Comparison of ENCODE assay signal across 8 cellular contexts in the genomic region with DNA sequence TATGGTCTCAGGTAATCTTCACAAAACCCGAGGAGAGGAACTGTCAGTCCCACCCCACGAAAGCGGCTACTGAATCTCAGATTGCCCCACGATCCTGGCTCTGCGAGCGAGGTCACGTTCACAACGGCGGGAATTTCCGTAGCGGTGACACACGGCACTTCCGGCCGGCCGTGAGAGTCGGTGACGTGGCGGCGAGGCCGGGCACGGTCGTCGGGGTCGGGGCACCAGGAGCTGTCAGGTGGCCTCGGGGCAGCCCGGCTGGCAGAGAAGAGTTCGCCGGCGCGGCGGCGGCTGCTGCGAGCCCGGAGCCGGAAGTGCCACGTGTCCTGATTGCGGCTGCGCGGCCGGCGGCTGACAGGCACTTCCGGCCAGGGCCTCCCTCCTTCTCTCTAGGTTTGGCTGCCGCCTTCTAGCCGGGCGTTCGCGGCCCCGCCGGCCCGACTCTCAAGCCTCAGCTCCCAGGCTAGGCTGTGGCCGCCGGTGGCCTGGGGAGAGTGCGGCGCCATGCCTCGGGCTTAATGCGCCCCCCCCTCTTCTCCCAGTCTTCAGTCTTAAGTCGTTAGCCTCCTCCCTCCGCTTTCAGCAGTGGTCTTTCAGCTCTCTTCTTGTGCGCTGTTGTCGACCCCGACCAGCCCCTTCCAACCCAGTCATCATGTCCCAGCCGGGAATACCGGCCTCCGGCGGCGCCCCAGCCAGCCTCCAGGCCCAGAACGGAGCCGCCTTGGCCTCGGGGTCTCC. TPM values are rescaled to one million over a fixed set of nuclear protein-coding genes. Genes with fewer than 3 reads are reported as not detected.
DNase-seq lines count a peak whose midpoint lies in the region; TF ChIP-seq lines count a peak whose summit lies in the region.

A gene (plus strand): TSS at position 361 of the 738 bp plus-strand sequence. CDS start 292 bp downstream, at position 653.

- H3K9ac ChIP-seq in ES-I3 (ENCODE audit: low read depth, low read length) (peak within 1 kb of the TSS; percentile 95), stomach smooth muscle (ENCODE audit: low read length in 2 of 2) (peak within 1 kb of the TSS; percentile 90 to 98)

- H3K9me3 ChIP-seq in ES-I3 (ENCODE audit: control insufficient read depth, insufficient read depth, low read length): no peaks in the 10 kb centered on the region
- H3K9me3 ChIP-seq in SJCRH30 (replicated peaks): no peaks in the 10 kb centered on the region
- H3K9me3 ChIP-seq in stomach smooth muscle (ENCODE audit: control insufficient read depth in 2 of 2, low read length in 2 of 2): no peaks in the 10 kb centered on the region

- H3K4me3 Mint-ChIP-seq in neural crest cell: peak within 1 kb of the TSS; percentile 91

- H3K4me3 ChIP-seq in H7 (ENCODE audit: insufficient read depth, low read depth, low read length) (peak within 1 kb of the TSS; percentile 96), SJCRH30 (peak within 1 kb of the TSS; percentile 77), foreskin fibroblast (ENCODE audit: low read depth in 1 of 2, low read length in 2 of 2) (peak within 1 kb of the TSS; percentile 86 to 98), stomach smooth muscle (ENCODE audit: low read length in 2 of 2) (peak within 1 kb of the TSS; percentile 79 to 97)

- H3K27me3 ChIP-seq in H7 (ENCODE audit: control insufficient read depth, insufficient read depth, low read length) (no peaks in the 10 kb centered on the region), SJCRH30 (no peaks in the 10 kb centered on the region), stomach smooth muscle (ENCODE audit: control insufficient read depth in 1 of 2, insufficient read depth in 2 of 2, low read length in 2 of 2) (no peaks in the 10 kb centered on the region)

- peak within 1 kb of the TSS; percentile 81 for H3K27ac ChIP-seq in SJCRH30
- peak within 1 kb of the TSS; percentile 88 for H3K27ac ChIP-seq in stomach smooth muscle (ENCODE audit: low read length)

- H3K36me3 Mint-ChIP-seq in neural crest cell (ENCODE audit: low read depth): no peaks in the 10 kb centered on the region

- H3K4me1 Mint-ChIP-seq in neural crest cell: peaks cover 20% of the 10 kb centered on the region

- DNase-seq in H7: peak; percentile 97
- DNase-seq in M059J (ENCODE audit: low read depth): peak; percentile 95
- peak; percentile 89 to 90 for DNase-seq in SJCRH30
- DNase-seq in activated gamma-delta T cell treated with anti-CD3 and anti-CD28 coated beads, Interleukin-2, amount 50 U/mL, for 16 hours (ENCODE audit: low read depth): peak; percentile 82
- DNase-seq in foreskin fibroblast: peak; percentile 88 to 94
- DNase-seq in neural crest cell (ENCODE audit: low read depth, low spot score): peak; percentile 76

- TF ChIP-seq CTCF in foreskin fibroblast (IDR thresholded peaks at IDR 0.05; ENCODE audit: low read depth, low read length) (no peak), neural crest cell (conservative IDR thresholded peaks at IDR 0.05) (no peak)

- no peaks in the 10 kb centered on the region for H3K4me1 ChIP-seq in ES-I3 (ENCODE audit: insufficient read depth, low read length)
- H3K4me1 ChIP-seq in SJCRH30: peaks cover 8% of the 10 kb centered on the region
- H3K4me1 ChIP-seq in stomach smooth muscle (ENCODE audit: control insufficient read depth, insufficient read depth, low read length): peaks cover 10% of the 10 kb centered on the region

- H3K27me3 Mint-ChIP-seq in neural crest cell (ENCODE audit: low read depth): no peaks in the 10 kb centered on the region

- no peaks in the 10 kb centered on the region for H3K9me3 Mint-ChIP-seq in neural crest cell

- peak within 1 kb of the TSS; percentile 97 for H3K27ac Mint-ChIP-seq in neural crest cell (ENCODE audit: unreplicated experiment)

- H3K36me3 ChIP-seq in ES-I3 (ENCODE audit: insufficient read depth, low read length) (no peaks in the 10 kb centered on the region), H7 (replicated peaks; ENCODE audit: control insufficient read depth, insufficient read depth, low read length) (no peaks in the 10 kb centered on the region), SJCRH30 (no peaks in the 10 kb centered on the region), stomach smooth muscle (ENCODE audit: control insufficient read depth in 2 of 2, insufficient read depth in 2 of 2, low read length in 2 of 2) (no peaks in the 10 kb centered on the region)

RNA-seq across cellular contexts. Expression of the gene that starts here (rescaled TPM):
- 19.7 and 27.2 TPM in 2 replicates for total RNA-seq in H7 (2014; rRNA removed; shearing (Covaris generic))
- total RNA-seq in M059J (2014; rRNA removed; shearing (Covaris generic)): 29.2 and 40.6 TPM in 2 replicates
- total RNA-seq in SJCRH30 (2014; rRNA removed; shearing (Covaris generic)): 21.8 and 22.5 TPM in 2 replicates
- total RNA-seq in neural crest cell: 21.6 and 22.2 TPM in 2 replicates

Comparison
In these comparisons a context has a peak if more than half of its experiments do, and no peak if none do; other contexts are left out.
1. Peak in every context shown above with its lines: DNase-seq, H3K4me3 ChIP-seq and H3K27ac ChIP-seq.